Comparison of ENCODE assay signal across 1 cellular context in genomic region chr10:2166061-2166460, GRCh38.
TF ChIP-seq lines count a peak whose summit lies in the region.

No MANE protein-coding gene starts in this region.

TF ChIP-seq in H1, 55 proteins besides CTCF, POLR2A, EP300 and RAD21 (continued from another document):
- TF ChIP-seq POLR2AphosphoS5 (IDR thresholded peaks at IDR 0.05; ENCODE audit: low read depth, low read length) (no peak), SAP30 (IDR thresholded peaks at IDR 0.05; ENCODE audit: insufficient read depth, insufficient replicate concordance, low read length) (no peak), NANOG (IDR thresholded peaks at IDR 0.05; ENCODE audit: insufficient read depth, low read depth, low read length, poor library complexity, severe bottlenecking) (no peak), SRF (IDR thresholded peaks at IDR 0.05; ENCODE audit: low read depth, low read length) (no peak), ASH2L (IDR thresholded peaks at IDR 0.05; ENCODE audit: low read length) (no peak), CEBPB (IDR thresholded peaks at IDR 0.05; ENCODE audit: low read depth, low read length) (no peak), CHD2 (IDR thresholded peaks at IDR 0.05; ENCODE audit: low read length) (no peak), EZH2 (IDR thresholded peaks at IDR 0.05; ENCODE audit: low read depth, low read length, severe bottlenecking) (no peak), KDM5A (IDR thresholded peaks at IDR 0.05; ENCODE audit: low read length) (no peak), CHD1 (IDR thresholded peaks at IDR 0.05; ENCODE audit: low read depth, low read length) (no peak), GABPA (IDR thresholded peaks at IDR 0.05; ENCODE audit: borderline replicate concordance, insufficient read depth, low read length) (no peak), CTBP2 (IDR thresholded peaks at IDR 0.05; ENCODE audit: borderline replicate concordance, insufficient read depth, insufficient read length, low read length) (no peak)
